ENCODE assay signal across 19 cellular contexts in genomic region chr6:107354470-107354869, GRCh38.
DNase-seq lines count a peak whose midpoint lies in the region; TF ChIP-seq lines count a peak whose summit lies in the region.
"Had no signal": no experiment of that assay in that cellular context is flagged by ENCODE, and none has a peak within 500 bp of the region (broad histone marks: within the 10 kb centered on the region; RNA-seq: fewer than 3 reads in every experiment).

No MANE protein-coding gene starts in this region.

- intact Hi-C loops in esophagus squamous epithelium (cut with DNase I) (no loop called here), esophagus muscularis mucosa (cut with DNase I) (no loop called here)

- H3K79me2 ChIP-seq in fibroblast of lung (ENCODE audit: control insufficient read depth, insufficient read depth, low read length), result no peaks in the 10 kb centered on the region

- H3K27me3 ChIP-seq in fibroblast of lung (ENCODE audit: control insufficient read depth, insufficient read depth, low read length) (no peaks in the 10 kb centered on the region), esophagus squamous epithelium (no peaks in the 10 kb centered on the region), esophagus muscularis mucosa (no peaks in the 10 kb centered on the region)
- H3K27me3 ChIP-seq: MG63, SJSA1 had no signal

- TF ChIP-seq CTCF in fibroblast of lung (conservative IDR thresholded peaks at IDR 0.05 in 1 of 2, IDR thresholded peaks at IDR 0.05 in 1 of 2; ENCODE audit: low read depth in 1 of 2, low read length in 2 of 2) (no peak), esophagus squamous epithelium (IDR thresholded peaks at IDR 0.05) (no peak), esophagus muscularis mucosa (IDR thresholded peaks at IDR 0.05) (no peak)

- H3K4me3 ChIP-seq in fibroblast of lung (replicated peaks in 1 of 4; ENCODE audit: control extremely low read depth in 1 of 4, insufficient read depth in 1 of 4, low read depth in 3 of 4, low read length in 4 of 4) (no peak overlapping the region), esophagus squamous epithelium (no peak overlapping the region), esophagus muscularis mucosa (no peak overlapping the region)
- H3K4me3 ChIP-seq: A549, K562, MG63, SJSA1 had no signal

- H3K4me1 ChIP-seq in fibroblast of lung (ENCODE audit: control insufficient read depth, extremely low read depth, insufficient read depth, low read length), result peaks cover 3% of the 10 kb centered on the region
- no peaks in the 10 kb centered on the region for H3K4me1 ChIP-seq in esophagus squamous epithelium
- H3K4me1 ChIP-seq in esophagus muscularis mucosa, result peaks cover 2 to 29% (median 7%) of the 10 kb centered on the region in 4 donors
- H3K4me1 ChIP-seq: A549, SJSA1 had no signal

- TF ChIP-seq EP300 in esophagus muscularis mucosa (IDR thresholded peaks at IDR 0.05), result no peak

- peak overlapping the region; percentile 3 for H3K4me2 ChIP-seq in fibroblast of lung (ENCODE audit: extremely low read depth, insufficient read depth, low read length)
- H3K4me2 ChIP-seq: A549 had no signal

- H3K27ac ChIP-seq in angular gyrus (ENCODE audit: low read depth, low read length) (peak overlapping the region; percentile 51), fibroblast of lung (ENCODE audit: insufficient read depth, low read length) (no peak overlapping the region), esophagus squamous epithelium (no peak overlapping the region), esophagus muscularis mucosa (replicated peaks in 1 of 4) (no peak overlapping the region)
- H3K27ac ChIP-seq: A549, HL-60, SJSA1 had no signal

- H3K36me3 ChIP-seq in fibroblast of lung (ENCODE audit: control insufficient read depth, insufficient read depth, low read length) (no peaks in the 10 kb centered on the region), esophagus squamous epithelium (no peaks in the 10 kb centered on the region), esophagus muscularis mucosa (no peaks in the 10 kb centered on the region)
- H3K36me3 ChIP-seq: MG63, SJSA1 had no signal

- H4K20me1 ChIP-seq in fibroblast of lung (ENCODE audit: control insufficient read depth, extremely low read depth, insufficient read depth, low read length), result no peaks in the 10 kb centered on the region

- no peak overlapping the region for H3K9ac ChIP-seq in fibroblast of lung (ENCODE audit: insufficient read depth, low read length)

- H2AFZ ChIP-seq in fibroblast of lung (ENCODE audit: low read length), result no peak overlapping the region

- 70 to 92% methylated on average over 2 of the region's 2 CpGs for WGBS in esophagus squamous epithelium, 2 donors
- WGBS in esophagus muscularis mucosa, result 68% methylated on average over 2 of the region's 2 CpGs

- DNase-seq in NCI-H2227 (lab: John Stamatoyannopoulos, UW; ENCODE audit: unreplicated experiment) (peak; percentile 1), NCI-H2227 treated with DMSO at 0.1 percent for 48 hours (lab: John Stamatoyannopoulos, UW) (no peak), fibroblast of lung (ENCODE audit: low read depth in 2 of 2) (no peak), retina (peak; percentile 19), SW 1271 (lab: John Stamatoyannopoulos, UW) (no peak), esophagus squamous epithelium (lab: John Stamatoyannopoulos, UW) (no peak), esophagus muscularis mucosa (ENCODE audit: extremely low spot score) (no peak)
- DNase-seq: H7, MG63, NCI-H1048, NCI-H1417 treated with DMSO at 0.1 percent for 48 hours, NCI-H187, NCI-H524 treated with DMSO at 0.1 percent for 48 hours, OCI-M1 had no signal

- no peak for TF ChIP-seq POLR2A in esophagus squamous epithelium (IDR thresholded peaks at IDR 0.05)
- no peak for TF ChIP-seq POLR2A in esophagus muscularis mucosa (IDR thresholded peaks at IDR 0.05; ENCODE audit: low read depth)

- H3K9me3 ChIP-seq in fibroblast of lung (ENCODE audit: control insufficient read depth, insufficient read depth, low read depth, low read length) (no peaks in the 10 kb centered on the region), esophagus squamous epithelium (no peaks in the 10 kb centered on the region), esophagus muscularis mucosa (no peaks in the 10 kb centered on the region)
- H3K9me3 ChIP-seq: A549, MG63, SJSA1 had no signal

Comparison
In these comparisons a context has a peak if more than half of its experiments do, and no peak if none do; other contexts are left out.
1. DNase-seq: peak in NCI-H2227 (single experiment) and retina (single experiment); none in NCI-H2227 treated with DMSO at 0.1 percent for 48 hours (single experiment), fibroblast of lung (0 of 2), SW 1271 (0 of 2), esophagus squamous epithelium (single experiment) and esophagus muscularis mucosa (single experiment).